Comparison of ENCODE assay signal across 19 cellular contexts in genomic region chrX:19133784-19134183, GRCh38. TPM values are rescaled to one million over a fixed set of nuclear protein-coding genes. Genes with fewer than 3 reads are reported as not detected.
DNase-seq lines count a peak whose midpoint lies in the region; ATAC-seq, FAIRE-seq and TF ChIP-seq lines count a peak whose summit lies in the region.
"Had no signal": no experiment of that assay in that cellular context is flagged by ENCODE, and none has a peak within 500 bp of the region (broad histone marks: within the 10 kb centered on the region; RNA-seq: fewer than 3 reads in every experiment).

No MANE protein-coding gene starts in this region.

- RAD21 ChIA-PET in GM12878 (lab: Charles Lee; ENCODE audit: unreplicated experiment), result no interaction called here

- no peak for TF ChIP-seq EP300 in GM12878 (IDR thresholded peaks at IDR 0.05; ENCODE audit: borderline replicate concordance in 1 of 2, control insufficient read depth in 1 of 2, low read depth in 2 of 2, low read length in 2 of 2)

- SMC1A ChIA-PET in GM12878 (lab: Charles Lee; ENCODE audit: uncharacterized antibody, unreplicated experiment), result no interaction called here

- H3K9me3 ChIP-seq in GM12878 (replicated peaks; ENCODE audit: control insufficient read depth, insufficient read depth, low read length), result no peaks in the 10 kb centered on the region
- H3K9me3 ChIP-seq: HAP-1 had no signal

- CTCF ChIA-PET in GM12878 (lab: Yijun Ruan, JAX), result interaction anchor here (0.6 kb wide), 1 partner anchor 26 kb away, joined by 3 read pairs; no protein-coding TSS in a partner anchor

- TF ChIP-seq CTCF in GM12865 (IDR thresholded peaks at IDR 0.05; ENCODE audit: insufficient read depth, low read depth, low read length, missing control alignments) (no peak), GM12878 (IDR thresholded peaks at IDR 0.05 in 2 of 3, conservative IDR thresholded peaks at IDR 0.05 in 1 of 3; ENCODE audit: control insufficient read depth in 2 of 3, extremely low read depth in 1 of 3, insufficient read depth in 1 of 3, low read depth in 3 of 3, low read length in 3 of 3) (no peak), GM13977 (IDR thresholded peaks at IDR 0.05; ENCODE audit: extremely low read depth, insufficient read depth, missing control alignments) (no peak)

- TF ChIP-seq RAD21 in GM12878 (IDR thresholded peaks at IDR 0.05; ENCODE audit: insufficient read depth, low read depth, low read length), result no peak

- TF ChIP-seq POLR2A in GM12878 (IDR thresholded peaks at IDR 0.05; ENCODE audit: low read depth, low read length), result no peak

- no peak overlapping the region for H3K27ac ChIP-seq in GM12878 (ENCODE audit: control insufficient read depth, insufficient read depth)

- no peak overlapping the region for H2AFZ ChIP-seq in GM12878 (ENCODE audit: control insufficient read depth, low read depth, low read length)

- H4K20me1 ChIP-seq in GM12878 (ENCODE audit: control insufficient read depth, insufficient read depth), result no peaks in the 10 kb centered on the region

- H3K36me3 ChIP-seq in GM12878 (ENCODE audit: control insufficient read depth in 2 of 2, insufficient read depth in 2 of 2, low read length in 1 of 2), result no peaks in the 10 kb centered on the region
- H3K36me3 ChIP-seq: HAP-1 had no signal

- H3K9ac ChIP-seq in GM12878 (ENCODE audit: control insufficient read depth, insufficient read depth, low read length), result no peak overlapping the region

- no peaks in the 10 kb centered on the region for H3K36me3 Mint-ChIP-seq in stimulated activated effector memory CD8-positive, alpha-beta T cell treated with anti-CD3 and anti-CD28 coated beads, Interleukin-12 subunit alpha, Interleukin-12 subunit beta, amount 100 ng/mL, for 72 hours
- H3K36me3 Mint-ChIP-seq: CD4-positive, alpha-beta memory T cell had no signal

- in situ Hi-C loops in GM12878 (cut with MboI), result no loop called here
- in situ Hi-C loops in GM13977 (cut with MboI; ENCODE audit: low pct_unique_long_range_greater_than_20kb, low sequenced_read_pairs, unreplicated experiment), result no loop called here

- intact Hi-C loops in GM12878 (cut with micrococcal nuclease; ENCODE audit: unreplicated experiment), result no loop called here

- no peak for FAIRE-seq in GM12878 (lab: Jason Lieb, UNC)
- FAIRE-seq: GM18507, H54 had no signal

- H3K4me1 Mint-ChIP-seq in stimulated activated effector memory CD8-positive, alpha-beta T cell treated with anti-CD3 and anti-CD28 coated beads, Interleukin-12 subunit alpha, Interleukin-12 subunit beta, amount 100 ng/mL, for 72 hours, result no peaks in the 10 kb centered on the region
- H3K4me1 Mint-ChIP-seq: CD4-positive, alpha-beta memory T cell had no signal

- H3K27ac Mint-ChIP-seq in stimulated activated effector memory CD8-positive, alpha-beta T cell treated with anti-CD3 and anti-CD28 coated beads, Interleukin-12 subunit alpha, Interleukin-12 subunit beta, amount 100 ng/mL, for 72 hours, result no peak overlapping the region
- H3K27ac Mint-ChIP-seq: CD4-positive, alpha-beta memory T cell; HFFc6 had no signal

- peak; percentile 73 for ATAC-seq in GM12878
- peak; percentile 50 for ATAC-seq in stimulated activated effector memory CD8-positive, alpha-beta T cell treated with anti-CD3 and anti-CD28 coated beads, Interleukin-12 subunit alpha, Interleukin-12 subunit beta, amount 100 ng/mL, for 72 hours
- no peak for ATAC-seq in HG03280 (IDR thresholded peaks at IDR 0.05; ENCODE audit: unreplicated experiment)
- ATAC-seq in HG02642 (IDR thresholded peaks at IDR 0.05; ENCODE audit: poor library complexity, unreplicated experiment), result no peak

- no peak overlapping the region for H3K4me2 ChIP-seq in GM12878 (ENCODE audit: control insufficient read depth, insufficient read depth)

- H3K4me3 Mint-ChIP-seq in stimulated activated effector memory CD8-positive, alpha-beta T cell treated with anti-CD3 and anti-CD28 coated beads, Interleukin-12 subunit alpha, Interleukin-12 subunit beta, amount 100 ng/mL, for 72 hours, result no peak overlapping the region
- H3K4me3 Mint-ChIP-seq: CD4-positive, alpha-beta memory T cell; HFFc6 had no signal

- H3K9me3 Mint-ChIP-seq in stimulated activated effector memory CD8-positive, alpha-beta T cell treated with anti-CD3 and anti-CD28 coated beads, Interleukin-12 subunit alpha, Interleukin-12 subunit beta, amount 100 ng/mL, for 72 hours, result no peaks in the 10 kb centered on the region
- H3K9me3 Mint-ChIP-seq: HFFc6 had no signal

- POLR2A ChIA-PET in GM12878 (lab: Charles Lee), result no interaction called here

- peak; percentile 27 for DNase-seq in GM12865 (ENCODE audit: low read depth)
- no peak for DNase-seq in GM12878 (ENCODE audit: low read depth, low spot score)
- DNase-seq in stimulated activated effector memory CD8-positive, alpha-beta T cell treated with anti-CD3 and anti-CD28 coated beads, Interleukin-12 subunit alpha, Interleukin-12 subunit beta, amount 100 ng/mL, for 72 hours (ENCODE audit: low spot score in 2 of 2), result no peak
- DNase-seq in GM13977 (ENCODE audit: low spot score), result no peak
- DNase-seq: 8988T; C1 segment of cervical spinal cord; Calu3; CD4-positive, alpha-beta memory T cell; COR-L47; DMS79 treated with DMSO at 0.1 percent for 48 hours; GF-D8; GOT3; HFFc6 had no signal

- no peak overlapping the region for H3K4me3 ChIP-seq in GM12865 (ENCODE audit: low read depth, low read length)
- H3K4me3 ChIP-seq in GM12878, result no peak overlapping the region
- H3K4me3 ChIP-seq: HAP-1 had no signal

- no peaks in the 10 kb centered on the region for H3K79me2 ChIP-seq in GM12878 (ENCODE audit: control insufficient read depth, insufficient read depth, low read length)

- BruUV-seq in GM12878 (replicated peaks; lab: Mats Ljungman, UMichigan), result no TSS peak

- 6% methylated on average over 5 of the region's 5 CpGs for WGBS in GM12878 (ENCODE audit: insufficient coverage, insufficient replicate concordance, low lambda C conversion rate, missing lambda C conversion rate)

- H3K27me3 ChIP-seq in GM12878 (replicated peaks in 1 of 2; ENCODE audit: control insufficient read depth in 2 of 2, insufficient read depth in 2 of 2, low read length in 1 of 2), result no peaks in the 10 kb centered on the region

- H3K4me1 ChIP-seq in GM12878 (ENCODE audit: control insufficient read depth, insufficient read depth, low read length), result no peaks in the 10 kb centered on the region
- H3K4me1 ChIP-seq: HAP-1 had no signal

TF ChIP-seq in GM12878, 131 proteins besides CTCF, POLR2A, EP300 and RAD21 (continues in another document):
- TF ChIP-seq TBL1XR1 (IDR thresholded peaks at IDR 0.05; ENCODE audit: low read depth, low read length), result no peak
- TF ChIP-seq SPI1 (IDR thresholded peaks at IDR 0.05; ENCODE audit: borderline replicate concordance, insufficient read depth, low read depth, low read length), result no peak
- TF ChIP-seq BHLHE40 (IDR thresholded peaks at IDR 0.05; ENCODE audit: borderline replicate concordance in 1 of 2, low read depth in 2 of 2, low read length in 1 of 2), result no peak
- no peak for TF ChIP-seq RELA (IDR thresholded peaks at IDR 0.05; ENCODE audit: borderline replicate concordance, partially characterized antibody)
- no peak for TF ChIP-seq IRF5 (IDR thresholded peaks at IDR 0.05; ENCODE audit: borderline replicate concordance)
- TF ChIP-seq ESRRA (IDR thresholded peaks at IDR 0.05; ENCODE audit: low read length), result no peak
- no peak for TF ChIP-seq BCL3 (IDR thresholded peaks at IDR 0.05; ENCODE audit: borderline replicate concordance, insufficient read depth, low read depth, low read length, poor library complexity, severe bottlenecking)

RNA-seq across cellular contexts. Expression of gene ADGRG2, which starts 11.5 kb away (rescaled TPM):
- not detected in 2 replicates for total RNA-seq in GM12878 (2013; cell fraction: nucleolus; rRNA removed)
- not detected in 2 replicates for total RNA-seq in GM12878 (2014; rRNA removed)
- not detected in 2 replicates for total RNA-seq in GM12878 (2014; rRNA removed; fragmentation: Illumina TruSeq; extraction: Trizol)
- 0.03 TPM in 1 of 2 replicates, not detected in the other for total RNA-seq in GM12878 (2021)
- not detected for polyA plus RNA-seq in GM12878 (2011; ENCODE audit: low read depth)
- polyA plus RNA-seq in GM12878 (2011; rRNA removed), result 0.29 and 0.36 TPM in 2 replicates
- 0.20 and 0.25 TPM in 2 replicates for polyA plus RNA-seq in GM12878 (2011; cell fraction: cytosol; rRNA removed)
- 0.34 and 0.82 TPM in 2 replicates for polyA plus RNA-seq in GM12878 (2011; cell fraction: nucleus; rRNA removed)
- 0.03 TPM in 1 of 2 replicates, not detected in the other for polyA plus RNA-seq in GM12878 (2012)
- 0.06 TPM in 1 of 2 replicates, not detected in the other for polyA plus RNA-seq in GM12878 (2014; fragmentation: Illumina TruSeq; extraction: Trizol)
- under 1 TPM; 0.02 to 0.05 TPM for polyA plus RNA-seq in GM12878 (2014; fragmentation: Nextera tagmentation; extraction: Ambion mirVana)
- 0.03 TPM in 1 of 2 replicates, not detected in the other for polyA plus RNA-seq in GM12878 (2014; rRNA removed)
- under 1 TPM; 0.03 to 0.18 TPM for polyA plus RNA-seq in GM12878 (2016; fragmentation: Nextera tagmentation; extraction: Ambion mirVana)
- 0.22 and 0.26 TPM in 2 replicates for polyA minus RNA-seq in GM12878 (2011; rRNA and poly(A)+ RNA removed)
- polyA minus RNA-seq in GM12878 (2011; cell fraction: cytosol; rRNA and poly(A)+ RNA removed), result not detected in 2 replicates
- polyA minus RNA-seq in GM12878 (2011; cell fraction: nucleus; rRNA and poly(A)+ RNA removed), result 0.19 and 0.24 TPM in 2 replicates
- total RNA-seq: CD4-positive, alpha-beta memory T cell; G401; HFFc6 had no signal
- polyA plus RNA-seq: CD4-positive, alpha-beta memory T cell had no signal

Comparison
In these comparisons a context has a peak if more than half of its experiments do, and no peak if none do; other contexts are left out.
1. ATAC-seq: peak in GM12878 (single experiment) and stimulated activated effector memory CD8-positive, alpha-beta T cell treated with anti-CD3 and anti-CD28 coated beads, Interleukin-12 subunit alpha, Interleukin-12 subunit beta, amount 100 ng/mL, for 72 hours (single experiment); none in HG03280 (single experiment) and HG02642 (single experiment).